In genomic region chr5:77143998-77144836, GRCh38 we compare ENCODE assay signal across 8 cellular contexts. TPM values are rescaled to one million over a fixed set of nuclear protein-coding genes. Genes with fewer than 3 reads are reported as not detected.
DNase-seq lines count a peak whose midpoint lies in the region; ATAC-seq lines count a peak whose summit lies in the region.

No MANE protein-coding gene starts in this region.

- H3K9me3 ChIP-seq in CD8-positive, alpha-beta memory T cell (ENCODE audit: low read length), result no peaks in the 10 kb centered on the region

- H3K4me1 Mint-ChIP-seq in CD8-positive, alpha-beta memory T cell, result no peaks in the 10 kb centered on the region
- peaks cover 38% of the 10 kb centered on the region for H3K4me1 Mint-ChIP-seq in activated CD4-positive, alpha-beta memory T cell treated with anti-CD3 and anti-CD28 coated beads, Interleukin-2, amount 10 ng/mL, durations not matched to agents 7 days and 5 days
- H3K4me1 Mint-ChIP-seq in memory B cell, result peaks cover 5% of the 10 kb centered on the region

- H3K36me3 Mint-ChIP-seq in CD8-positive, alpha-beta memory T cell, result no peaks in the 10 kb centered on the region
- no peaks in the 10 kb centered on the region for H3K36me3 Mint-ChIP-seq in activated CD4-positive, alpha-beta memory T cell treated with anti-CD3 and anti-CD28 coated beads, Interleukin-2, amount 10 ng/mL, durations not matched to agents 7 days and 5 days (ENCODE audit: low read depth)
- no peaks in the 10 kb centered on the region for H3K36me3 Mint-ChIP-seq in memory B cell

- H3K27ac Mint-ChIP-seq in CD8-positive, alpha-beta memory T cell, result no peak overlapping the region
- no peak overlapping the region for H3K27ac Mint-ChIP-seq in activated CD4-positive, alpha-beta memory T cell treated with anti-CD3 and anti-CD28 coated beads, Interleukin-2, amount 10 ng/mL, durations not matched to agents 7 days and 5 days
- H3K27ac Mint-ChIP-seq in memory B cell, result no peak overlapping the region

- DNase-seq in CD8-positive, alpha-beta memory T cell, result peak in 4 of 5 donors; percentile 6 to 61 (median 40)
- DNase-seq in HCEC 1CT (peak; percentile 55), NCI-H82 (lab: John Stamatoyannopoulos, UW) (peak; percentile 79), memory B cell (ENCODE audit: low spot score in 2 of 2) (peak; percentile 32 to 37)
- DNase-seq in activated CD4-positive, alpha-beta memory T cell treated with anti-CD3 and anti-CD28 coated beads, Interleukin-2, amount 10 ng/mL, durations not matched to agents 7 days and 5 days, result peak; percentile 60
- DNase-seq in effector CD8-positive, alpha-beta T cell (lab: John Stamatoyannopoulos, UW), result peak; percentile 20
- DNase-seq in stimulated activated CD8-positive, alpha-beta memory T cell treated with anti-CD3 and anti-CD28 coated beads, Interleukin-15, amount 100 ng/mL, for 48 hours (ENCODE audit: low read depth in 2 of 2), result peak; percentile 19 to 21

- H3K36me3 ChIP-seq in CD8-positive, alpha-beta memory T cell (ENCODE audit: insufficient read depth, low read length), result no peaks in the 10 kb centered on the region

- H3K4me3 ChIP-seq in CD8-positive, alpha-beta memory T cell (ENCODE audit: low read length), result no peak overlapping the region

- CTCF ChIA-PET in CD8-positive, alpha-beta memory T cell (lab: Charles Lee), result interaction anchor here (0.7 to 1.2 kb wide), 3 partner anchors 10 to 348 kb away, joined by 3 to 8 read pairs (median 3); partner anchors contain the start of gene WDR41
- CTCF ChIA-PET in activated CD4-positive, alpha-beta memory T cell treated with anti-CD3 and anti-CD28 coated beads, Interleukin-2, amount 10 ng/mL, durations not matched to agents 7 days and 5 days (lab: Charles Lee), result interaction anchor here (0.6 to 6.1 kb wide), 11 partner anchors 8 to 1361 kb away, joined by 3 to 56 read pairs (median 5); partner anchors contain the start of gene WDR41

- peaks cover 3 to 9% of the 10 kb centered on the region in 2 donors for H3K27me3 Mint-ChIP-seq in CD8-positive, alpha-beta memory T cell
- H3K27me3 Mint-ChIP-seq in activated CD4-positive, alpha-beta memory T cell treated with anti-CD3 and anti-CD28 coated beads, Interleukin-2, amount 10 ng/mL, durations not matched to agents 7 days and 5 days, result peaks cover 6% of the 10 kb centered on the region
- H3K27me3 Mint-ChIP-seq in memory B cell, result peaks cover 3% of the 10 kb centered on the region

- no peaks in the 10 kb centered on the region for H3K9me3 Mint-ChIP-seq in CD8-positive, alpha-beta memory T cell
- H3K9me3 Mint-ChIP-seq in activated CD4-positive, alpha-beta memory T cell treated with anti-CD3 and anti-CD28 coated beads, Interleukin-2, amount 10 ng/mL, durations not matched to agents 7 days and 5 days, result no peaks in the 10 kb centered on the region
- H3K9me3 Mint-ChIP-seq in memory B cell, result no peaks in the 10 kb centered on the region

- H3K27ac ChIP-seq in CD8-positive, alpha-beta memory T cell (ENCODE audit: low read depth, low read length), result no peak overlapping the region

- ATAC-seq in memory B cell (ENCODE audit: low read depth), result peak; percentile 67
- no peak for ATAC-seq in HG03460 (IDR thresholded peaks at IDR 0.05; ENCODE audit: unreplicated experiment)

- H3K4me1 ChIP-seq in CD8-positive, alpha-beta memory T cell (ENCODE audit: insufficient read depth, low read length), result no peaks in the 10 kb centered on the region

- no peaks in the 10 kb centered on the region for H3K27me3 ChIP-seq in CD8-positive, alpha-beta memory T cell (ENCODE audit: insufficient read depth, low read length, poor library complexity, severe bottlenecking)

- no peak overlapping the region for H3K4me3 Mint-ChIP-seq in CD8-positive, alpha-beta memory T cell
- no peak overlapping the region for H3K4me3 Mint-ChIP-seq in activated CD4-positive, alpha-beta memory T cell treated with anti-CD3 and anti-CD28 coated beads, Interleukin-2, amount 10 ng/mL, durations not matched to agents 7 days and 5 days
- no peak overlapping the region for H3K4me3 Mint-ChIP-seq in memory B cell

- POLR2A ChIA-PET in CD8-positive, alpha-beta memory T cell (lab: Charles Lee), result no interaction called here
- POLR2A ChIA-PET in activated CD4-positive, alpha-beta memory T cell treated with anti-CD3 and anti-CD28 coated beads, Interleukin-2, amount 10 ng/mL, durations not matched to agents 7 days and 5 days (lab: Charles Lee), result interaction anchor here (1.2 kb wide), 1 partner anchor 348 kb away, joined by 5 read pairs; the partner anchor contains the start of gene WDR41

RNA-seq across cellular contexts. Expression of gene ZBED3, which starts 57.1 kb away (rescaled TPM):
- 1 to 10 TPM; 1.3 to 1.5 TPM for total RNA-seq in CD8-positive, alpha-beta memory T cell
- 1.6 TPM for polyA plus RNA-seq in CD8-positive, alpha-beta memory T cell
- total RNA-seq in activated CD4-positive, alpha-beta memory T cell treated with anti-CD3 and anti-CD28 coated beads, Interleukin-2, amount 10 ng/mL, durations not matched to agents 7 days and 5 days, result under 1 TPM; 0.45 to 0.85 TPM

Comparison
In these comparisons a context has a peak if more than half of its experiments do, and no peak if none do; other contexts are left out.
1. DNase-seq: peak in every context shown above with its lines; median percentile 79 in NCI-H82; 60 in activated CD4-positive, alpha-beta memory T cell treated with anti-CD3 and anti-CD28 coated beads, Interleukin-2, amount 10 ng/mL, durations not matched to agents 7 days and 5 days; 55 in HCEC 1CT; 40 in CD8-positive, alpha-beta memory T cell; 34 in memory B cell; 20 in effector CD8-positive, alpha-beta T cell; 20 in stimulated activated CD8-positive, alpha-beta memory T cell treated with anti-CD3 and anti-CD28 coated beads, Interleukin-15, amount 100 ng/mL, for 48 hours.